Comparison of ENCODE assay signal across 8 cellular contexts in the genomic region with DNA sequence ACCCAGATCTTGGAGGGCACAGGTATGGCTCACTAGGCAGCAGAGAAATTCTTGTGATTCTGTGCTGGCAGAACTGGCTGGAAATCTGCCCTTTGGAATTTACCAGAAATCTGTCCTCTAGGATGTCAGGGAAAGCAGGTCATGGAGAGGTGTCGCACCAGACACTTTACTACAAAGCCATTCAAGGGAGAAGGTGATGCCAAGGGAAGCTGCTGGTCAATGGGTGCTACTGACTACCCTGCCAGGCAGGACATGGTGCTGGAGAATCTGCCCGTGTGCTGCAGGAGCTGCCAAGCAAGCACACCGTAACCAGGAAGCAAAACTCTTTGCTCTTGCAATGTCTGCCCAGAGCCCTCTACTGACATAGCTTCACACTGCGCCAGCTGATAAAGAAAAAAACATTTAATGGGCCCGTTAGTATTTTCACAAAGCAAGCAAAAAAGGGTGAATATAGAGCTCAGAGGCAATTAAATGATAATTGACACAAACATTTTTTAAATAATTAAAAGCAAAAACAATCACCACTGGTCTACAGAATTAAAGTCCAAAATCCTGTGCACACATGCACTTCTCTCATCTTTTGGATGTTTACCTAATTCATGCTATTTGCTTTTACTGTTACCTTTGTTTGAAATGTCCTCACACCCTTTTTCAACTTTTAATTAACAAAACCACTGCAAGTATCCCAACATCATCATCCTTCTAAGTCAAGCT. TPM values are rescaled to one million over a fixed set of nuclear protein-coding genes. Genes with fewer than 3 reads are reported as not detected.
A peak's percentile ranks its signal among the peaks of the same experiment; 100 is the strongest.
DNase-seq lines count a peak whose midpoint lies in the region; ATAC-seq and TF ChIP-seq lines count a peak whose summit lies in the region.

No MANE protein-coding gene starts in this region.

- peak; percentile 53 for TF ChIP-seq CTCF in fibroblast of the aortic adventitia (IDR thresholded peaks at IDR 0.05; ENCODE audit: insufficient read depth, low read length)

- no peak overlapping the region for H3K4me3 ChIP-seq in fibroblast of the aortic adventitia (ENCODE audit: low read depth, low read length)
- no peak overlapping the region for H3K4me3 ChIP-seq in skeletal muscle satellite cell (ENCODE audit: low read length)

- peaks cover 2% of the 10 kb centered on the region for H3K4me1 Mint-ChIP-seq in activated naive CD4-positive, alpha-beta T cell treated with anti-CD3 and anti-CD28 coated beads for 36 hours (ENCODE audit: low read depth)

- H3K27me3 Mint-ChIP-seq in activated naive CD4-positive, alpha-beta T cell treated with anti-CD3 and anti-CD28 coated beads for 36 hours (ENCODE audit: low read depth), result no peaks in the 10 kb centered on the region

- no peaks in the 10 kb centered on the region for H3K4me1 ChIP-seq in skeletal muscle satellite cell (ENCODE audit: control insufficient read depth, insufficient read depth, low read length)

- intact Hi-C loops in activated naive CD4-positive, alpha-beta T cell treated with anti-CD3 and anti-CD28 coated beads for 36 hours (cut with micrococcal nuclease), result no loop called here

- no peaks in the 10 kb centered on the region for H3K9me3 ChIP-seq in skeletal muscle satellite cell (replicated peaks; ENCODE audit: low read length)

- H3K4me2 ChIP-seq in skeletal muscle satellite cell (ENCODE audit: low read length), result peak overlapping the region; percentile 78

- peak; percentile 42 for DNase-seq in activated naive CD4-positive, alpha-beta T cell treated with anti-CD3 and anti-CD28 coated beads for 36 hours
- no peak for DNase-seq in activated naive CD4-positive, alpha-beta T cell (lab: John Stamatoyannopoulos, UW)
- DNase-seq in M059J (ENCODE audit: low read depth) (peak; percentile 72), SKM-1 treated with dmso at 0.1 percent for 144 hours (lab: John Stamatoyannopoulos, UW; ENCODE audit: unreplicated experiment) (peak; percentile 84), fibroblast of the aortic adventitia (ENCODE audit: low read depth) (peak; percentile 42), NCI-H187 (lab: John Stamatoyannopoulos, UW) (no peak)

- H3K4me3 Mint-ChIP-seq in activated naive CD4-positive, alpha-beta T cell treated with anti-CD3 and anti-CD28 coated beads for 36 hours, result no peak overlapping the region

- H3K9me3 Mint-ChIP-seq in activated naive CD4-positive, alpha-beta T cell treated with anti-CD3 and anti-CD28 coated beads for 36 hours, result no peaks in the 10 kb centered on the region

- no peaks in the 10 kb centered on the region for H3K36me3 ChIP-seq in skeletal muscle satellite cell (ENCODE audit: insufficient read depth, low read length)

- peaks cover 15% of the 10 kb centered on the region for H3K27me3 ChIP-seq in skeletal muscle satellite cell (ENCODE audit: control insufficient read depth, insufficient read depth, low read length)

- CTCF ChIA-PET in activated naive CD4-positive, alpha-beta T cell treated with anti-CD3 and anti-CD28 coated beads for 36 hours (lab: Charles Lee), result interaction anchor here (0.7 to 1.5 kb wide), 7 partner anchors 10 to 1705 kb away, joined by 3 to 4 read pairs (median 3); no protein-coding TSS in a partner anchor

- H3K36me3 Mint-ChIP-seq in activated naive CD4-positive, alpha-beta T cell treated with anti-CD3 and anti-CD28 coated beads for 36 hours (ENCODE audit: low read depth), result no peaks in the 10 kb centered on the region

- H3K9ac ChIP-seq in skeletal muscle satellite cell (ENCODE audit: low read depth, low read length), result no peak overlapping the region

- no peak overlapping the region for H3K27ac Mint-ChIP-seq in activated naive CD4-positive, alpha-beta T cell treated with anti-CD3 and anti-CD28 coated beads for 36 hours

- ATAC-seq in GM21825 (IDR thresholded peaks at IDR 0.05; ENCODE audit: unreplicated experiment), result peak; percentile 68

RNA-seq across cellular contexts. Expression of a gene that starts 7.2 kb away (rescaled TPM):
- total RNA-seq in activated naive CD4-positive, alpha-beta T cell treated with anti-CD3 and anti-CD28 coated beads for 36 hours, result 1 to 10 TPM; 9.6 to 9.7 TPM
- total RNA-seq in M059J (2014; rRNA removed; shearing (Covaris generic)), result 32.5 and 35.9 TPM in 2 replicates
- 14.7 and 37.1 TPM in 2 replicates for total RNA-seq in fibroblast of the aortic adventitia (ENCODE audit: low replicate concordance)
- total RNA-seq in skeletal muscle satellite cell (2012; rRNA removed), result 29.7 and 34.7 TPM in 2 replicates

Comparison
In these comparisons a context has a peak if more than half of its experiments do, and no peak if none do; other contexts are left out.
1. DNase-seq: peak in activated naive CD4-positive, alpha-beta T cell treated with anti-CD3 and anti-CD28 coated beads for 36 hours (single experiment), M059J (single experiment), SKM-1 treated with dmso at 0.1 percent for 144 hours (single experiment) and fibroblast of the aortic adventitia (single experiment); none in activated naive CD4-positive, alpha-beta T cell (0 of 4) and NCI-H187 (0 of 2).